13 cellular contexts compared by ENCODE assay signal in genomic region chr16:88387941-88388627, GRCh38. TPM values are rescaled to one million over a fixed set of nuclear protein-coding genes. Genes with fewer than 3 reads are reported as not detected.
A peak's percentile ranks its signal among the peaks of the same experiment; 100 is the strongest.
DNase-seq lines count a peak whose midpoint lies in the region; ATAC-seq and TF ChIP-seq lines count a peak whose summit lies in the region.
"Had no signal": no experiment of that assay in that cellular context is flagged by ENCODE, and none has a peak within 500 bp of the region (broad histone marks: within the 10 kb centered on the region; RNA-seq: fewer than 3 reads in every experiment).

No MANE protein-coding gene starts in this region.

- H3K36me3 ChIP-seq in fibroblast of lung (ENCODE audit: control insufficient read depth, insufficient read depth, low read length), result peaks cover 1% of the 10 kb centered on the region
- H3K36me3 ChIP-seq in mucosa of descending colon (ENCODE audit: low read depth), result no peaks in the 10 kb centered on the region

- TF ChIP-seq CTCF in fibroblast of lung (conservative IDR thresholded peaks at IDR 0.05 in 1 of 2, IDR thresholded peaks at IDR 0.05 in 1 of 2; ENCODE audit: low read depth in 1 of 2, low read length in 2 of 2), result no peak
- TF ChIP-seq CTCF in mucosa of descending colon (IDR thresholded peaks at IDR 0.05), result no peak

- H3K9me3 ChIP-seq in fibroblast of lung (ENCODE audit: control insufficient read depth, insufficient read depth, low read depth, low read length), result no peaks in the 10 kb centered on the region
- no peaks in the 10 kb centered on the region for H3K9me3 ChIP-seq in mucosa of descending colon

- peaks cover 12% of the 10 kb centered on the region for H3K79me2 ChIP-seq in fibroblast of lung (ENCODE audit: control insufficient read depth, insufficient read depth, low read length)

- no peaks in the 10 kb centered on the region for H3K27me3 ChIP-seq in fibroblast of lung (ENCODE audit: control insufficient read depth, insufficient read depth, low read length)

- intact Hi-C loops in mucosa of descending colon (cut with DNase I, micrococcal nuclease), result no loop called here

- DNase-seq in SIG-M5 treated with dmso at 0.1 percent for 504 hours (lab: John Stamatoyannopoulos, UW; ENCODE audit: unreplicated experiment) (peak; percentile 20), SIG-M5 (lab: John Stamatoyannopoulos, UW) (no peak), fibroblast of lung (ENCODE audit: low read depth in 2 of 2) (peak; percentile 16 to 66), mucosa of descending colon (peak; percentile 82 to 87 (median 83)), ureter (ENCODE audit: low spot score) (peak; percentile 79), epidermal melanocyte (ENCODE audit: insufficient read length, low spot score) (no peak)
- DNase-seq in stimulated activated CD4-positive, alpha-beta T cell treated with anti-CD3 and anti-CD28 coated beads, Interleukin-1b, Interleukin-23, amount 100 ng/mL, for 48 hours, result no peak
- DNase-seq: 8988T; activated T-cell treated with anti-CD3 and anti-CD28 coated beads, Interleukin-2, amount 50 U/mL, for 24 hours; effector memory CD8-positive, alpha-beta T cell; naive thymus-derived CD8-positive, alpha-beta T cell; T-helper 1 cell had no signal

- no peaks in the 10 kb centered on the region for H4K20me1 ChIP-seq in fibroblast of lung (ENCODE audit: control insufficient read depth, extremely low read depth, insufficient read depth, low read length)

- ATAC-seq in mucosa of descending colon, result peak; percentile 95
- ATAC-seq in HG02571 (IDR thresholded peaks at IDR 0.05; ENCODE audit: unreplicated experiment), result no peak
- ATAC-seq: effector memory CD8-positive, alpha-beta T cell; naive thymus-derived CD8-positive, alpha-beta T cell had no signal

- no peak overlapping the region for H3K9ac ChIP-seq in fibroblast of lung (ENCODE audit: insufficient read depth, low read length)

- no peak overlapping the region for H3K27ac ChIP-seq in fibroblast of lung (ENCODE audit: insufficient read depth, low read length)

- peaks cover 9% of the 10 kb centered on the region for H3K4me1 ChIP-seq in fibroblast of lung (ENCODE audit: control insufficient read depth, extremely low read depth, insufficient read depth, low read length)
- H3K4me1 ChIP-seq in mucosa of descending colon (ENCODE audit: low read depth), result peaks cover 10% of the 10 kb centered on the region

- no peak overlapping the region for H2AFZ ChIP-seq in fibroblast of lung (ENCODE audit: low read length)

- no peak overlapping the region for H3K4me3 ChIP-seq in fibroblast of lung (replicated peaks in 1 of 4; ENCODE audit: control extremely low read depth in 1 of 4, insufficient read depth in 1 of 4, low read depth in 3 of 4, low read length in 4 of 4)
- H3K4me3 ChIP-seq in mucosa of descending colon, result no peak overlapping the region

- H3K4me2 ChIP-seq in fibroblast of lung (ENCODE audit: extremely low read depth, insufficient read depth, low read length), result peak overlapping the region; percentile 32

RNA-seq across cellular contexts. Expression of gene ZNF469, which starts 5.3 kb away (rescaled TPM):
- 1.3 and 1.5 TPM in 2 replicates for total RNA-seq in fibroblast of lung
- polyA plus RNA-seq in fibroblast of lung, result 0.82 and 0.86 TPM in 2 replicates
- polyA plus RNA-seq in fibroblast of lung (2012), result 2.8 and 4.1 TPM in 2 replicates
- 4.6 and 6.7 TPM in 2 replicates for polyA minus RNA-seq in fibroblast of lung (ENCODE audit: low replicate concordance)
- total RNA-seq in mucosa of descending colon, result 1 to 10 TPM in 1 of 3 donors, under 1 TPM in 2; 0.35 to 1.4 (median 0.51) TPM
- 3.6 TPM for total RNA-seq in ureter

Comparison
In these comparisons a context has a peak if more than half of its experiments do, and no peak if none do; other contexts are left out.
1. DNase-seq: peak in SIG-M5 treated with dmso at 0.1 percent for 504 hours (single experiment), fibroblast of lung (2 of 2), mucosa of descending colon (3 of 3) and ureter (single experiment); none in SIG-M5 (single experiment), epidermal melanocyte (single experiment) and stimulated activated CD4-positive, alpha-beta T cell treated with anti-CD3 and anti-CD28 coated beads, Interleukin-1b, Interleukin-23, amount 100 ng/mL, for 48 hours (single experiment).